ENCODE assay signal across 8 cellular contexts in the genomic region with DNA sequence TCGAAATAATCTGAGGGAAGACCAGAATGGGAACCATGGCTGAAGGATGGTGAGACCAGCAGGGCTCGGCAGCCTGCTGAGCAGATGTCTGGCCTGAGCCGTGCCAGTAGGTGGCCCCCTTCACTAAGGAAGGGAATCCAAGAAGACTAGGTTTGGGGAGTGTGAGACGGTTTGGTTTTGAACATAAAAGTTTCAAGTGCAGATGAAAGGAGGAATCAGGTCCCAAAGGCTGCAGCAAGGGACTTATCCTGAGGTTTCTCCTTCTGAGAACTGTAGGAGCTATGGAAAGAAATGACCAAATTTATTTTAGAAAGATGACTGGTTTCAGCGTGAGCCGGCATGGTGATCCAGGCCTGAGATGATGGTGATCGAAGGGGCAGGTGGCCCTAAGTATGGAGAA. TPM values are rescaled to one million over a fixed set of nuclear protein-coding genes. Genes with fewer than 3 reads are reported as not detected.
DNase-seq lines count a peak whose midpoint lies in the region; ATAC-seq and TF ChIP-seq lines count a peak whose summit lies in the region.

No MANE protein-coding gene starts in this region.

- H3K4me1 Mint-ChIP-seq in CD14-positive monocyte (peaks cover 37% of the 10 kb centered on the region), neural progenitor cell (peaks cover 29% of the 10 kb centered on the region)

- peaks cover 0 to 5% of the 10 kb centered on the region in 2 donors for H3K36me3 Mint-ChIP-seq in CD14-positive monocyte
- no peaks in the 10 kb centered on the region for H3K36me3 Mint-ChIP-seq in neural progenitor cell

- peak; percentile 77 for TF ChIP-seq CTCF in CD14-positive monocyte (IDR thresholded peaks at IDR 0.05)
- peak; percentile 81 for TF ChIP-seq CTCF in HL-60 (IDR thresholded peaks at IDR 0.05; ENCODE audit: insufficient read depth, low read length)
- TF ChIP-seq CTCF in OCI-LY7 (conservative IDR thresholded peaks at IDR 0.05; ENCODE audit: low read length) = peak; percentile 94
- peak in 5 of 6 experiments; percentile 57 to 80 (median 66) for TF ChIP-seq CTCF in esophagus squamous epithelium (IDR thresholded peaks at IDR 0.05)
- peak; percentile 78 for TF ChIP-seq CTCF in neural progenitor cell (IDR thresholded peaks at IDR 0.05)

- POLR2A ChIA-PET in OCI-LY7 (lab: Charles Lee) = no interaction called here

- H3K9me3 ChIP-seq in OCI-LY7 (ENCODE audit: low read length) = no peaks in the 10 kb centered on the region
- H3K9me3 ChIP-seq in esophagus squamous epithelium = no peaks in the 10 kb centered on the region
- H3K9me3 ChIP-seq in neural progenitor cell (ENCODE audit: low read depth) = no peaks in the 10 kb centered on the region

- H3K9me2 ChIP-seq in OCI-LY7 (ENCODE audit: insufficient read depth, low read length) = no peaks in the 10 kb centered on the region

- peaks cover 13% of the 10 kb centered on the region for H3F3A ChIP-seq in neural progenitor cell (ENCODE audit: low read depth)

- H3K27ac ChIP-seq in HL-60 (replicated peaks) = no peak overlapping the region
- no peak overlapping the region for H3K27ac ChIP-seq in OCI-LY7 (ENCODE audit: low read depth, low read length, poor library complexity, severe bottlenecking)
- no peak overlapping the region for H3K27ac ChIP-seq in esophagus squamous epithelium
- no peak overlapping the region for H3K27ac ChIP-seq in neural progenitor cell
- H3K27ac ChIP-seq in substantia nigra (ENCODE audit: low read depth, low read length, poor library complexity, severe bottlenecking) = no peak overlapping the region

- H3K4me3 Mint-ChIP-seq in CD14-positive monocyte (no peak overlapping the region), neural progenitor cell (no peak overlapping the region)

- H2AFZ ChIP-seq in OCI-LY7 (ENCODE audit: low read length) = no peak overlapping the region
- no peak overlapping the region for H2AFZ ChIP-seq in neural progenitor cell (replicated peaks)

- peak; percentile 52 for DNase-seq in CD14-positive monocyte (ENCODE audit: low spot score)
- DNase-seq in HL-60 (ENCODE audit: low read depth in 1 of 2, low spot score in 1 of 2) = peak in 1 of 2 experiments; percentile 71
- peak; percentile 72 for DNase-seq in OCI-LY7 (ENCODE audit: low spot score)
- peak; percentile 61 for DNase-seq in activated T-cell treated with anti-CD3 and anti-CD28 coated beads for 48 hours (ENCODE audit: low read depth)
- no peak for DNase-seq in esophagus squamous epithelium (lab: John Stamatoyannopoulos, UW)
- peak; percentile 75 for DNase-seq in neural progenitor cell (ENCODE audit: low spot score)
- DNase-seq in substantia nigra (lab: John Stamatoyannopoulos, UW) = peak in 37 of 49 donors; percentile 1 to 73 (median 41)

- intact Hi-C loops in CD14-positive monocyte (cut with micrococcal nuclease) (loop anchor here (10.0 kb wide), 2 partner anchors 520 to 650 kb away; no protein-coding TSS in a partner anchor), OCI-LY7 (cut with micrococcal nuclease; ENCODE audit: unreplicated experiment) (loop anchor here (1.0 to 10.0 kb wide), 5 partner anchors 96 to 650 kb away; a partner anchor contains a TSS), esophagus squamous epithelium (cut with DNase I) (loop anchor here (10.0 kb wide), 2 partner anchors 250 to 400 kb away; no protein-coding TSS in a partner anchor)

- CTCF ChIA-PET in OCI-LY7 (lab: Charles Lee; ENCODE audit: unreplicated experiment) = interaction anchor here (3.3 kb wide), 1 partner anchor 96 kb away, joined by 16 read pairs; a partner anchor contains a TSS

- H3K9me3 Mint-ChIP-seq in CD14-positive monocyte (no peaks in the 10 kb centered on the region), neural progenitor cell (no peaks in the 10 kb centered on the region)

- ATAC-seq in GM21390 (IDR thresholded peaks at IDR 0.05; ENCODE audit: unreplicated experiment) = no peak

- peaks cover 2% of the 10 kb centered on the region for H3K79me2 ChIP-seq in OCI-LY7 (ENCODE audit: insufficient read depth, low read depth, low read length)
- H3K79me2 ChIP-seq in neural progenitor cell (ENCODE audit: low read depth) = peaks cover 16% of the 10 kb centered on the region

- peaks cover 5 to 9% (median 5%) of the 10 kb centered on the region in 3 donors for H3K27me3 Mint-ChIP-seq in CD14-positive monocyte (ENCODE audit: low read depth in 3 of 3)
- H3K27me3 Mint-ChIP-seq in neural progenitor cell (ENCODE audit: insufficient read depth, low read depth) = peaks cover 3% of the 10 kb centered on the region

- WGBS in esophagus squamous epithelium, 2 donors = 49 to 54% methylated on average over 7 of the region's 7 CpGs

- no TSS peak for BruUV-seq in OCI-LY7 (replicated peaks; lab: Mats Ljungman, UMichigan)

- no peak for TF ChIP-seq POLR2A in esophagus squamous epithelium (IDR thresholded peaks at IDR 0.05)

- no peak overlapping the region for H3K4me2 ChIP-seq in OCI-LY7 (ENCODE audit: low read length)
- H3K4me2 ChIP-seq in neural progenitor cell = no peak overlapping the region

- H3K36me3 ChIP-seq in OCI-LY7 (ENCODE audit: insufficient read depth, low read length) = no peaks in the 10 kb centered on the region
- H3K36me3 ChIP-seq in esophagus squamous epithelium = peaks cover 0 to 8% (median 0%) of the 10 kb centered on the region in 3 donors
- H3K36me3 ChIP-seq in neural progenitor cell = no peaks in the 10 kb centered on the region

- H3K4me1 ChIP-seq in OCI-LY7 (ENCODE audit: insufficient read depth, low read length, poor library complexity, severe bottlenecking) = peaks cover 22% of the 10 kb centered on the region
- peaks cover 0 to 31% (median 7%) of the 10 kb centered on the region in 3 donors for H3K4me1 ChIP-seq in esophagus squamous epithelium
- no peaks in the 10 kb centered on the region for H3K4me1 ChIP-seq in neural progenitor cell

- H3K27me3 ChIP-seq in HL-60 (ENCODE audit: insufficient read depth, poor library complexity, severe bottlenecking) = no peaks in the 10 kb centered on the region
- H3K27me3 ChIP-seq in esophagus squamous epithelium = no peaks in the 10 kb centered on the region
- no peaks in the 10 kb centered on the region for H3K27me3 ChIP-seq in neural progenitor cell

- H3K27ac Mint-ChIP-seq in CD14-positive monocyte (peak overlapping the region in 3 of 7 donors; percentile 16 to 52 (median 37)), neural progenitor cell (no peak overlapping the region)

- no peak overlapping the region for H3K9ac ChIP-seq in neural progenitor cell

- H3K4me3 ChIP-seq in HL-60 (replicated peaks; ENCODE audit: insufficient read depth, low read length) (no peak overlapping the region), OCI-LY7 (ENCODE audit: low read depth, low read length, poor library complexity, severe bottlenecking) (no peak overlapping the region), esophagus squamous epithelium (no peak overlapping the region), neural progenitor cell (no peak overlapping the region)

- H4K20me1 ChIP-seq in OCI-LY7 (ENCODE audit: insufficient read depth, low read length) (no peaks in the 10 kb centered on the region), neural progenitor cell (ENCODE audit: low read depth) (peaks cover 4% of the 10 kb centered on the region)

RNA-seq across cellular contexts. Expression of a gene that starts 4.6 kb away (rescaled TPM):
- polyA plus RNA-seq in CD14-positive monocyte = 10 to 100 TPM; 42.3 to 45.1 TPM
- total RNA-seq in OCI-LY7 (2014; rRNA removed; shearing (Covaris generic)) = 24.5 and 28.1 TPM in 2 replicates
- 31.9 and 35.9 TPM in 2 replicates for total RNA-seq in OCI-LY7 (2022)
- 10 to 100 TPM; 16.1 to 62.2 (median 25.0) TPM for total RNA-seq in esophagus squamous epithelium
- total RNA-seq in neural progenitor cell (ENCODE audit: low replicate concordance) = 44.4 and 51.8 TPM in 2 replicates

RNA-seq across cellular contexts. Expression of a gene that starts 28.1 kb away (rescaled TPM):
- polyA plus RNA-seq in CD14-positive monocyte = not detected
- not detected in 2 replicates for total RNA-seq in OCI-LY7 (2014; rRNA removed; shearing (Covaris generic))
- total RNA-seq in OCI-LY7 (2022) (not detected in 2 replicates), esophagus squamous epithelium (10 to 100 TPM in 1 of 4 donors, 1 to 10 TPM in 3; 2.4 to 32.0 (median 6.8) TPM), neural progenitor cell (ENCODE audit: low replicate concordance) (not detected in 2 replicates)

RNA-seq across cellular contexts. Expression of a gene that starts 32.0 kb away (rescaled TPM):
- polyA plus RNA-seq in CD14-positive monocyte = not detected
- not detected in 2 replicates for total RNA-seq in OCI-LY7 (2014; rRNA removed; shearing (Covaris generic))
- total RNA-seq in OCI-LY7 (2022) = 0.27 TPM in 1 of 2 replicates, not detected in the other
- not detected for total RNA-seq in esophagus squamous epithelium
- 0.26 and 1.3 TPM in 2 replicates for total RNA-seq in neural progenitor cell (ENCODE audit: low replicate concordance)
